ENCODE assay signal across 8 cellular contexts in the genomic region with DNA sequence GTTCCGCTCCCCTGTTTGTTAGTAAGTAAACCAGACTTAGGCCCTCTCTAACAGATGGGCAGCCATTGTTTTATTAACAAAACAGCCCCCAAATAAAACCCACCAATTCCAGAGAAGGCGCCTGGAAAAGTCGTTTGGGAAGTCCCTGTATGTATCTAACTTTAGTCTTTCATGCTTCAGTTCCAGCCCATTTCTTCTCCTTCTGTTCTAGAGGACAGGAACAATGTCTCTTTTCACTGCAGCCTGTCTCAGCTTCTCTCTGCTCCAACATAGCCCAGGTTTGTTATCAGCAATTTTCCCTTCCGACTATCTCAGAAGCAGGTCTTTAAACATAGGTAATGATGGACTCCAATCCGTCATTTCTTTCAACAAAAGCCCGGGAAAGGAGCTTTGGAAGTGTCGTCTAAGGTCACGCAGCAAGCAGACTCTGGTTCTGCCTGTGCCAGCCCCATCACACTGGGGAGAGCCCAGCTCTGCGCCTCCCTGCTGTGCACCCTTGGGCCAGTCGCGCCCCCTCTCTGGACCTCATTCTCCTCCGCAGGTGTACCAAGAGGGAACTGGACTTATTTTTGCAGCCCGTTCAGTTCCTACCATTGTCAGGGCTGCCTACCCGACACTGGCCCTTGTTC. TPM values are rescaled to one million over a fixed set of nuclear protein-coding genes. Genes with fewer than 3 reads are reported as not detected.
DNase-seq lines count a peak whose midpoint lies in the region; ATAC-seq, FAIRE-seq and TF ChIP-seq lines count a peak whose summit lies in the region.

No MANE protein-coding gene starts in this region.

- H3K9me3 Mint-ChIP-seq in activated CD8-positive, alpha-beta T cell treated with anti-CD3 and anti-CD28 coated beads, Interleukin-2, amount 10 ng/mL, durations not matched to agents 7 days and 5 days (ENCODE audit: insufficient read depth), result no peaks in the 10 kb centered on the region

- peaks cover 29% of the 10 kb centered on the region for H3K4me1 ChIP-seq in keratinocyte (ENCODE audit: control insufficient read depth, extremely low read depth, insufficient read depth, low read length)

- H3K4me1 Mint-ChIP-seq in activated CD8-positive, alpha-beta T cell treated with anti-CD3 and anti-CD28 coated beads, Interleukin-2, amount 10 ng/mL, durations not matched to agents 7 days and 5 days (ENCODE audit: low read depth), result peaks cover 57% of the 10 kb centered on the region

- peak overlapping the region; percentile 78 for H3K9ac ChIP-seq in keratinocyte (ENCODE audit: control insufficient read depth, extremely low read depth, insufficient read depth, low read length)

- peak overlapping the region; percentile 72 to 78 (median 73) for H3K4me3 ChIP-seq in keratinocyte (ENCODE audit: control insufficient read depth in 2 of 3, extremely low read depth in 1 of 3, insufficient read depth in 2 of 3, low read depth in 1 of 3, low read length in 3 of 3)

- POLR2A ChIA-PET in activated CD8-positive, alpha-beta T cell treated with anti-CD3 and anti-CD28 coated beads, Interleukin-2, amount 10 ng/mL, durations not matched to agents 7 days and 5 days (lab: Charles Lee), result interaction anchor here (1.0 to 4.3 kb wide), 4 partner anchors 11 to 190 kb away, joined by 3 to 67 read pairs (median 5); a partner anchor contains a TSS

- no peaks in the 10 kb centered on the region for H4K20me1 ChIP-seq in keratinocyte (ENCODE audit: control insufficient read depth, extremely low read depth, insufficient read depth, low read length)

- H3K79me2 ChIP-seq in keratinocyte (ENCODE audit: control insufficient read depth, insufficient read depth, low read length), result no peaks in the 10 kb centered on the region

- H3K4me2 ChIP-seq in keratinocyte (ENCODE audit: control insufficient read depth, extremely low read depth, insufficient read depth, low read depth, low read length), result peak overlapping the region; percentile 84

- dilution Hi-C loops in keratinocyte (cut with MboI; ENCODE audit: extremely low pct_ligation_motif_present, low sequenced_read_pairs), result no loop called here

- ATAC-seq in activated CD8-positive, alpha-beta T cell treated with anti-CD3 and anti-CD28 coated beads, Interleukin-2, amount 10 ng/mL, durations not matched to agents 7 days and 5 days, result peak; percentile 17
- ATAC-seq in GM19351 (IDR thresholded peaks at IDR 0.05; ENCODE audit: unreplicated experiment) (no peak), HG02884 (IDR thresholded peaks at IDR 0.05; ENCODE audit: unreplicated experiment) (no peak)

- H3K36me3 Mint-ChIP-seq in activated CD8-positive, alpha-beta T cell treated with anti-CD3 and anti-CD28 coated beads, Interleukin-2, amount 10 ng/mL, durations not matched to agents 7 days and 5 days (ENCODE audit: low read depth), result peaks cover 27% of the 10 kb centered on the region

- H3K36me3 ChIP-seq in keratinocyte (ENCODE audit: control insufficient read depth in 2 of 2, extremely low read depth in 1 of 2, insufficient read depth in 2 of 2, low read length in 2 of 2), result no peaks in the 10 kb centered on the region

- FAIRE-seq in keratinocyte (lab: Jason Lieb, UNC), result no peak

- H3K9me3 ChIP-seq in keratinocyte (ENCODE audit: control insufficient read depth, low read depth, low read length), result no peaks in the 10 kb centered on the region

- CTCF ChIA-PET in activated CD8-positive, alpha-beta T cell treated with anti-CD3 and anti-CD28 coated beads, Interleukin-2, amount 10 ng/mL, durations not matched to agents 7 days and 5 days (lab: Charles Lee), result interaction anchor here (1.1 to 2.8 kb wide), 5 partner anchors 9 to 256 kb away, joined by 3 to 15 read pairs (median 7); a partner anchor contains a TSS

- H3K27ac Mint-ChIP-seq in activated CD8-positive, alpha-beta T cell treated with anti-CD3 and anti-CD28 coated beads, Interleukin-2, amount 10 ng/mL, durations not matched to agents 7 days and 5 days, result peak overlapping the region; percentile 90

- no peak for TF ChIP-seq CTCF in keratinocyte (optimal IDR thresholded peaks at IDR 0.05 in 1 of 3, IDR thresholded peaks at IDR 0.05 in 1 of 3, conservative IDR thresholded peaks at IDR 0.05 in 1 of 3; ENCODE audit: extremely low read depth in 1 of 3, insufficient read depth in 2 of 3, low read length in 3 of 3)

- peaks cover 3% of the 10 kb centered on the region for H3K27me3 Mint-ChIP-seq in activated CD8-positive, alpha-beta T cell treated with anti-CD3 and anti-CD28 coated beads, Interleukin-2, amount 10 ng/mL, durations not matched to agents 7 days and 5 days (ENCODE audit: low read depth)

- H3K27ac ChIP-seq in keratinocyte (ENCODE audit: control insufficient read depth, insufficient read depth, low read length), result peak overlapping the region; percentile 13
- H3K27ac ChIP-seq in substantia nigra (ENCODE audit: low read depth, low read length, poor library complexity, severe bottlenecking), result peak overlapping the region; percentile 52

- peak overlapping the region; percentile 99 for H3K4me3 Mint-ChIP-seq in activated CD8-positive, alpha-beta T cell treated with anti-CD3 and anti-CD28 coated beads, Interleukin-2, amount 10 ng/mL, durations not matched to agents 7 days and 5 days

- H2AFZ ChIP-seq in keratinocyte (ENCODE audit: control insufficient read depth, low read length), result peak overlapping the region; percentile 36

- H3K9me1 ChIP-seq in keratinocyte (ENCODE audit: control insufficient read depth, extremely low read depth, insufficient read depth, low read length), result peaks cover 3% of the 10 kb centered on the region

- H3K27me3 ChIP-seq in keratinocyte (ENCODE audit: control insufficient read depth, extremely low read depth, insufficient read depth, low read length), result no peaks in the 10 kb centered on the region

- DNase-seq in NCI-H82 (lab: John Stamatoyannopoulos, UW) (peak; percentile 60), NCI-H82 treated with DMSO at 0.1 percent for 48 hours (lab: John Stamatoyannopoulos, UW; ENCODE audit: unreplicated experiment) (no peak), keratinocyte (ENCODE audit: low read depth, low spot score) (no peak), substantia nigra (lab: John Stamatoyannopoulos, UW) (peak in 1 of 49 donors; percentile 55), amniotic stem cell (lab: John Stamatoyannopoulos, UW) (no peak)
- DNase-seq in activated CD8-positive, alpha-beta T cell treated with anti-CD3 and anti-CD28 coated beads, Interleukin-2, amount 10 ng/mL, durations not matched to agents 7 days and 5 days, result no peak

RNA-seq across cellular contexts. Expression of a gene that starts 9.6 kb away (rescaled TPM):
- total RNA-seq in activated CD8-positive, alpha-beta T cell treated with anti-CD3 and anti-CD28 coated beads, Interleukin-2, amount 10 ng/mL, durations not matched to agents 7 days and 5 days, result 100 to 1,000 TPM; 413 to 430 TPM
- polyA plus RNA-seq in keratinocyte, result 0.57 to 1.1 TPM (median 0.79 TPM) in 3 replicates
- polyA plus RNA-seq in keratinocyte (2011; ENCODE audit: low read depth), result 0.64 TPM
- polyA plus RNA-seq in keratinocyte (2011; cell fraction: cytosol; rRNA removed), result 0.66 and 0.82 TPM in 2 replicates
- 1.6 and 2.6 TPM in 2 replicates for polyA plus RNA-seq in keratinocyte (2011; cell fraction: nucleus; rRNA removed)
- polyA plus RNA-seq in keratinocyte (2012; ENCODE audit: low replicate concordance), result 1.8 and 2.0 TPM in 2 replicates
- polyA minus RNA-seq in keratinocyte, result 0.99 to 2.8 TPM (median 1.6 TPM) in 3 replicates
- polyA minus RNA-seq in keratinocyte (2011; cell fraction: cytosol; rRNA and poly(A)+ RNA removed), result 0.77 TPM
- 2.6 and 2.8 TPM in 2 replicates for polyA minus RNA-seq in keratinocyte (2011; cell fraction: nucleus; rRNA and poly(A)+ RNA removed)
